ENCODE assay signal across 11 cellular contexts in genomic region chr12:87439990-87440827, GRCh38.
DNase-seq lines count a peak whose midpoint lies in the region; ATAC-seq and TF ChIP-seq lines count a peak whose summit lies in the region.
"Had no signal": no experiment of that assay in that cellular context is flagged by ENCODE, and none has a peak within 500 bp of the region (broad histone marks: within the 10 kb centered on the region; RNA-seq: fewer than 3 reads in every experiment).

No MANE protein-coding gene starts in this region.

- no peaks in the 10 kb centered on the region for H3K9me3 ChIP-seq in upper lobe of right lung
- H3K9me3 ChIP-seq: thyroid gland had no signal

- H3K36me3 ChIP-seq in upper lobe of right lung: no peaks in the 10 kb centered on the region
- H3K36me3 ChIP-seq: thyroid gland had no signal

- no peaks in the 10 kb centered on the region for H3K27me3 ChIP-seq in upper lobe of right lung
- H3K27me3 ChIP-seq: thyroid gland had no signal

- in situ Hi-C loops in astrocyte of the cerebellum (cut with HindIII; ENCODE audit: low sequenced_read_pairs): no loop called here

- no peak overlapping the region for H3K27ac ChIP-seq in upper lobe of right lung
- H3K27ac ChIP-seq: thyroid gland had no signal

- H3K4me3 ChIP-seq in astrocyte of the cerebellum (ENCODE audit: low read depth, low read length) (no peak overlapping the region), upper lobe of right lung (no peak overlapping the region)
- H3K4me3 ChIP-seq: thyroid gland had no signal

- intact Hi-C loops in upper lobe of right lung (cut with DNase I): no loop called here

- TF ChIP-seq CTCF in astrocyte of the cerebellum (IDR thresholded peaks at IDR 0.05; ENCODE audit: low read depth, low read length, missing control alignments): no peak
- no peak for TF ChIP-seq CTCF in upper lobe of right lung (IDR thresholded peaks at IDR 0.05)

- ATAC-seq in upper lobe of right lung (peak; percentile 37), HG03571 (IDR thresholded peaks at IDR 0.05; ENCODE audit: unreplicated experiment) (no peak), GM21515 (IDR thresholded peaks at IDR 0.05; ENCODE audit: unreplicated experiment) (no peak)

- no peaks in the 10 kb centered on the region for H3K4me1 ChIP-seq in upper lobe of right lung
- H3K4me1 ChIP-seq: thyroid gland had no signal

- DNase-seq in HPDE6-E6E7 (ENCODE audit: extremely low spot score) (peak; percentile 54), astrocyte of the cerebellum (ENCODE audit: low read depth) (peak; percentile 72), islet precursor cell (peak; percentile 86), upper lobe of right lung (no peak), NCI-H1436 (lab: John Stamatoyannopoulos, UW) (no peak), cerebellar nuclear complex (lab: John Stamatoyannopoulos, UW) (no peak)
- DNase-seq: NCI-H1436 treated with DMSO at 0.1 percent for 48 hours; stimulated activated CD4-positive, alpha-beta T cell treated with anti-CD3 and anti-CD28 coated beads, Interleukin-12 subunit alpha, Interleukin-12 subunit beta, amount 100 ng/mL, for 4 hours had no signal

Comparison
In these comparisons a context has a peak if more than half of its experiments do, and no peak if none do; other contexts are left out.
1. DNase-seq: peak in HPDE6-E6E7 (single experiment), astrocyte of the cerebellum (single experiment) and islet precursor cell (single experiment); none in upper lobe of right lung (single experiment), NCI-H1436 (single experiment) and cerebellar nuclear complex (0 of 2).